1 cellular context compared by ENCODE assay signal in the genomic region with DNA sequence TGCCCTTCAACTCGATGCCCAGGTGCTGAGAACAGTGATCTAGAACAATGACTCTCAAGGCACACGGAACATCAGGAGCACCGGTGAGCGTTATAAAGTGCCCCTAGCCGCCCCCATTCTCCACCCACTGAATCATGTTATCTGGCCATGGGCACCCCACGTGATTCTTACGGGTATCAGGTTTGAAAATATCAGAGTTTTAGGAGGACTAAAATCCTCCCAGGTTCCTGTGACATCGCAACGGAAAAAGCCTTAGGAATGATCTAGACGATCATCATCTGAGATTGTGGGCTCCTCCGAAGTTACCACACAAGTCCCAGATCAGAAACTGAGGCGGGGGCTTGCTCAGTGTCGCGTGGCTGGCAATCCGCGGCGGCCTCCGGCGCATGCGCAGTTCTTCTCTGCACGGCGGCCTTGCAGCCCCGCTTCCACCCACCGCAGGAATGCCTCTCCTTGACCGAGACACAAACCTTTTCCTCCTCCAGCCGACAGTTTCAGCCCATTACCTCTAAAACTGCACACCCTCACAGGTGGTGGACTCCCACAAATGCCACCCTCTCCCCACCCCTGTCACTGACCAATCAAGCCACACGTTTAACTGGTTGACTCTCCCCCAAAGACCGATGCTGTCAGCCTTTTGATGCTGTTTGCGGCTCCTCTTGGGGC.
TF ChIP-seq lines count a peak whose summit lies in the region.

No MANE protein-coding gene starts in this region.

TF ChIP-seq in K562, 482 proteins besides CTCF, POLR2A, EP300 and RAD21 (continued from another document and continues in another):
- TF ChIP-seq, protein P1, sequence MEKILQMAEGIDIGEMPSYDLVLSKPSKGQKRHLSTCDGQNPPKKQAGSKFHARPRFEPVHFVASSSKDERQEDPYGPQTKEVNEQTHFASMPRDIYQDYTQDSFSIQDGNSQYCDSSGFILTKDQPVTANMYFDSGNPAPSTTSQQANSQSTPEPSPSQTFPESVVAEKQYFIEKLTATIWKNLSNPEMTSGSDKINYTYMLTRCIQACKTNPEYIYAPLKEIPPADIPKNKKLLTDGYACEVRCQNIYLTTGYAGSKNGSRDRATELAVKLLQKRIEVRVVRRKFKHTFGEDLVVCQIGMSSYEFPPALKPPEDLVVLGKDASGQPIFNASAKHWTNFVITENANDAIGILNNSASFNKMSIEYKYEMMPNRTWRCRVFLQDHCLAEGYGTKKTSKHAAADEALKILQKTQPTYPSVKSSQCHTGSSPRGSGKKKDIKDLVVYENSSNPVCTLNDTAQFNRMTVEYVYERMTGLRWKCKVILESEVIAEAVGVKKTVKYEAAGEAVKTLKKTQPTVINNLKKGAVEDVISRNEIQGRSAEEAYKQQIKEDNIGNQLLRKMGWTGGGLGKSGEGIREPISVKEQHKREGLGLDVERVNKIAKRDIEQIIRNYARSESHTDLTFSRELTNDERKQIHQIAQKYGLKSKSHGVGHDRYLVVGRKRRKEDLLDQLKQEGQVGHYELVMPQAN (IDR thresholded peaks at IDR 0.05; ENCODE audit: borderline replicate concordance) = no peak
- TF ChIP-seq, protein P2, sequence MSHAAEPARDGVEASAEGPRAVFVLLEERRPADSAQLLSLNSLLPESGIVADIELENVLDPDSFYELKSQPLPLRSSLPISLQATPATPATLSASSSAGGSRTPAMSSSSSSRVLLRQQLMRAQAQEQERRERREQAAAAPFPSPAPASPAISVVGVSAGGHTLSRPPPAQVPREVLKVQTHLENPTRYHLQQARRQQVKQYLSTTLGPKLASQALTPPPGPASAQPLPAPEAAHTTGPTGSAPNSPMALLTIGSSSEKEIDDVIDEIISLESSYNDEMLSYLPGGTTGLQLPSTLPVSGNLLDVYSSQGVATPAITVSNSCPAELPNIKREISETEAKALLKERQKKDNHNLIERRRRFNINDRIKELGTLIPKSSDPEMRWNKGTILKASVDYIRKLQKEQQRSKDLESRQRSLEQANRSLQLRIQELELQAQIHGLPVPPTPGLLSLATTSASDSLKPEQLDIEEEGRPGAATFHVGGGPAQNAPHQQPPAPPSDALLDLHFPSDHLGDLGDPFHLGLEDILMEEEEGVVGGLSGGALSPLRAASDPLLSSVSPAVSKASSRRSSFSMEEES (CRISPR knock-in tag; IDR thresholded peaks at IDR 0.05) = peak; percentile 38
- TF ChIP-seq EGR1 (conservative IDR thresholded peaks at IDR 0.05) (0 out of 2 replicates have a peak, but pooled peaks have one; percentile 25), TEAD2 (tag; IDR thresholded peaks at IDR 0.05) (peak; percentile 72; the same call in 1 of the 2 replicates), CBFB (CRISPR knock-in tag; IDR thresholded peaks at IDR 0.05) (no peak), SAFB (IDR thresholded peaks at IDR 0.05; ENCODE audit: borderline replicate concordance, low read depth, low read length) (no peak), SETDB1 (IDR thresholded peaks at IDR 0.05; ENCODE audit: low read length) (no peak), SIX5 (IDR thresholded peaks at IDR 0.05; ENCODE audit: borderline replicate concordance in 1 of 2, insufficient read depth in 1 of 2, low read depth in 1 of 2, low read length in 2 of 2) (no peak), IFI16 (CRISPR knock-in tag; IDR thresholded peaks at IDR 0.05) (no peak), RBM34 (IDR thresholded peaks at IDR 0.05; ENCODE audit: borderline replicate concordance, insufficient read depth, low read length) (no peak), PHF8 (IDR thresholded peaks at IDR 0.05; ENCODE audit: borderline replicate concordance, low read length) (0 out of 2 replicates have a peak, but pooled peaks have one; percentile 13), RBM15 (IDR thresholded peaks at IDR 0.05; ENCODE audit: insufficient read depth, low read length) (no peak), LEF1 (IDR thresholded peaks at IDR 0.05) (no peak), SMAD4 (CRISPR knock-in tag; conservative IDR thresholded peaks at IDR 0.05) (0 out of 2 replicates have a peak, but pooled peaks have one; percentile 32), ZSCAN29 (IDR thresholded peaks at IDR 0.05) (no peak), ZC3H11A (IDR thresholded peaks at IDR 0.05; ENCODE audit: low read depth, low read length) (no peak), C11orf30 (IDR thresholded peaks at IDR 0.05; ENCODE audit: low read depth) (no peak), ZNF282 (CRISPR knock-in tag; IDR thresholded peaks at IDR 0.05) (no peak)
- TF ChIP-seq, protein P3, sequence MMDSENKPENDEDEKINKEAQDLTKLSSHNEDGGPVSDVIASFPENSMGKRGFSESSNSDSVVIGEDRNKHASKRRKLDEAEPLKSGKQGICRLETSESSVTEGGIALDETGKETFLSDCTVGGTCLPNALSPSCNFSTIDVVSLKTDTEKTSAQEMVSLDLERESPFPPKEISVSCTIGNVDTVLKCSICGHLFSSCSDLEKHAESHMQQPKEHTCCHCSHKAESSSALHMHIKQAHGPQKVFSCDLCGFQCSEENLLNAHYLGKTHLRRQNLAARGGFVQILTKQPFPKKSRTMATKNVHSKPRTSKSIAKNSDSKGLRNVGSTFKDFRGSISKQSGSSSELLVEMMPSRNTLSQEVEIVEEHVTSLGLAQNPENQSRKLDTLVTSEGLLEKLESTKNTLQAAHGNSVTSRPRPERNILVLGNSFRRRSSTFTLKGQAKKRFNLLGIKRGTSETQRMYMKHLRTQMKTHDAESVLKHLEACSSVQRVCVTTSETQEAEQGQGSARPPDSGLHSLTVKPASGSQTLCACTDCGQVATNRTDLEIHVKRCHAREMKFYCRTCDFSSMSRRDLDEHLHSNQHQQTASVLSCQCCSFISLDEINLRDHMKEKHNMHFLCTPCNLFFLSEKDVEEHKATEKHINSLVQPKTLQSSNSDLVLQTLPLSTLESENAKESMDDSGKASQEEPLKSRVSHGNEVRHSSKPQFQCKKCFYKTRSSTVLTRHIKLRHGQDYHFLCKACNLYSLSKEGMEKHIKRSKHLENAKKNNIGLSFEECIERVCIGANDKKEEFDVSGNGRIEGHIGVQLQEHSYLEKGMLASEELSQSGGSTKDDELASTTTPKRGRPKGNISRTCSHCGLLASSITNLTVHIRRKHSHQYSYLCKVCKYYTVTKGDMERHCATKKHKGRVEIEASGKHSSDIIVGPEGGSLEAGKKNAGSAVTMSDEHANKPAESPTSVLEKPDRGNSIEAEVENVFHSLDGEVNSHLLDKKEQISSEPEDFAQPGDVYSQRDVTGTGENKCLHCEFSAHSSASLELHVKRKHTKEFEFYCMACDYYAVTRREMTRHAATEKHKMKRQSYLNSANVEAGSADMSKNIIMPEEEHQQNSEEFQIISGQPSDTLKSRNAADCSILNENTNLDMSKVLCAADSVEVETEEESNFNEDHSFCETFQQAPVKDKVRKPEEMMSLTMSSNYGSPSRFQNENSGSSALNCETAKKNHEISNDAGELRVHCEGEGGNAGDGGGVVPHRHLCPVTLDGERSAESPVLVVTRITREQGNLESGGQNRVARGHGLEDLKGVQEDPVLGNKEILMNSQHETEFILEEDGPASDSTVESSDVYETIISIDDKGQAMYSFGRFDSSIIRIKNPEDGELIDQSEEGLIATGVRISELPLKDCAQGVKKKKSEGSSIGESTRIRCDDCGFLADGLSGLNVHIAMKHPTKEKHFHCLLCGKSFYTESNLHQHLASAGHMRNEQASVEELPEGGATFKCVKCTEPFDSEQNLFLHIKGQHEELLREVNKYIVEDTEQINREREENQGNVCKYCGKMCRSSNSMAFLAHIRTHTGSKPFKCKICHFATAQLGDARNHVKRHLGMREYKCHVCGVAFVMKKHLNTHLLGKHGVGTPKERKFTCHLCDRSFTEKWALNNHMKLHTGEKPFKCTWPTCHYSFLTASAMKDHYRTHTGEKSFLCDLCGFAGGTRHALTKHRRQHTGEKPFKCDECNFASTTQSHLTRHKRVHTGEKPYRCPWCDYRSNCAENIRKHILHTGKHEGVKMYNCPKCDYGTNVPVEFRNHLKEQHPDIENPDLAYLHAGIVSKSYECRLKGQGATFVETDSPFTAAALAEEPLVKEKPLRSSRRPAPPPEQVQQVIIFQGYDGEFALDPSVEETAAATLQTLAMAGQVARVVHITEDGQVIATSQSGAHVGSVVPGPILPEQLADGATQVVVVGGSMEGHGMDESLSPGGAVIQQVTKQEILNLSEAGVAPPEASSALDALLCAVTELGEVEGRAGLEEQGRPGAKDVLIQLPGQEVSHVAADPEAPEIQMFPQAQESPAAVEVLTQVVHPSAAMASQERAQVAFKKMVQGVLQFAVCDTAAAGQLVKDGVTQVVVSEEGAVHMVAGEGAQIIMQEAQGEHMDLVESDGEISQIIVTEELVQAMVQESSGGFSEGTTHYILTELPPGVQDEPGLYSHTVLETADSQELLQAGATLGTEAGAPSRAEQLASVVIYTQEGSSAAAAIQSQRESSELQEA (IDR thresholded peaks at IDR 0.05; ENCODE audit: low read depth) = no peak
- TF ChIP-seq, protein P4, sequence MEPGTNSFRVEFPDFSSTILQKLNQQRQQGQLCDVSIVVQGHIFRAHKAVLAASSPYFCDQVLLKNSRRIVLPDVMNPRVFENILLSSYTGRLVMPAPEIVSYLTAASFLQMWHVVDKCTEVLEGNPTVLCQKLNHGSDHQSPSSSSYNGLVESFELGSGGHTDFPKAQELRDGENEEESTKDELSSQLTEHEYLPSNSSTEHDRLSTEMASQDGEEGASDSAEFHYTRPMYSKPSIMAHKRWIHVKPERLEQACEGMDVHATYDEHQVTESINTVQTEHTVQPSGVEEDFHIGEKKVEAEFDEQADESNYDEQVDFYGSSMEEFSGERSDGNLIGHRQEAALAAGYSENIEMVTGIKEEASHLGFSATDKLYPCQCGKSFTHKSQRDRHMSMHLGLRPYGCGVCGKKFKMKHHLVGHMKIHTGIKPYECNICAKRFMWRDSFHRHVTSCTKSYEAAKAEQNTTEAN (CRISPR knock-in tag; IDR thresholded peaks at IDR 0.05) = no peak
- TF ChIP-seq, protein P5, sequence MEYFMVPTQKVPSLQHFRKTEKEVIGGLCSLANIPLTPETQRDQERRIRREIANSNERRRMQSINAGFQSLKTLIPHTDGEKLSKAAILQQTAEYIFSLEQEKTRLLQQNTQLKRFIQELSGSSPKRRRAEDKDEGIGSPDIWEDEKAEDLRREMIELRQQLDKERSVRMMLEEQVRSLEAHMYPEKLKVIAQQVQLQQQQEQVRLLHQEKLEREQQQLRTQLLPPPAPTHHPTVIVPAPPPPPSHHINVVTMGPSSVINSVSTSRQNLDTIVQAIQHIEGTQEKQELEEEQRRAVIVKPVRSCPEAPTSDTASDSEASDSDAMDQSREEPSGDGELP (CRISPR knock-in tag; IDR thresholded peaks at IDR 0.05; ENCODE audit: borderline replicate concordance) = 0 out of 2 replicates have a peak, but pooled peaks have one; percentile 11
- TF ChIP-seq, protein P6, sequence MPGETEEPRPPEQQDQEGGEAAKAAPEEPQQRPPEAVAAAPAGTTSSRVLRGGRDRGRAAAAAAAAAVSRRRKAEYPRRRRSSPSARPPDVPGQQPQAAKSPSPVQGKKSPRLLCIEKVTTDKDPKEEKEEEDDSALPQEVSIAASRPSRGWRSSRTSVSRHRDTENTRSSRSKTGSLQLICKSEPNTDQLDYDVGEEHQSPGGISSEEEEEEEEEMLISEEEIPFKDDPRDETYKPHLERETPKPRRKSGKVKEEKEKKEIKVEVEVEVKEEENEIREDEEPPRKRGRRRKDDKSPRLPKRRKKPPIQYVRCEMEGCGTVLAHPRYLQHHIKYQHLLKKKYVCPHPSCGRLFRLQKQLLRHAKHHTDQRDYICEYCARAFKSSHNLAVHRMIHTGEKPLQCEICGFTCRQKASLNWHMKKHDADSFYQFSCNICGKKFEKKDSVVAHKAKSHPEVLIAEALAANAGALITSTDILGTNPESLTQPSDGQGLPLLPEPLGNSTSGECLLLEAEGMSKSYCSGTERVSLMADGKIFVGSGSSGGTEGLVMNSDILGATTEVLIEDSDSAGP (CRISPR knock-in tag; IDR thresholded peaks at IDR 0.05) = no peak
